10 cellular contexts compared by ENCODE assay signal in the genomic region with DNA sequence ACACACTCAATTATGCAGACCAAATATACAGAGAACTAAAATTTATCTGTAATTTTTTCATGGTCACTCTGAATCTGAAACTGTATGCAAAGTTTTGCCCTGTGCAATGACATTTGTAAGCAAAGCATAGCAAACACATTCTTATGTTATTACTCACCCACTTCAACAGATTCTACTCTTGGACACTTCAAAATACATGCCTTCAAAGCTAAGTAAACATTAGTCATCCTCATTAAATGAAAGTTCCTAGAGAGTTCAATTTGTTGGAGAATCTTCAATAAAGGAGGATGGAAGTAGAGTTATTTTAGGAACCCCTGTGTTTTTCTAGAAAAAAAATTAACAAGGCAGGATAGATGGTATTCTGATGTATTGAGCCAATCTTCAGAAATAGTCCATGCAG.
DNase-seq lines count a peak whose midpoint lies in the region; ATAC-seq and TF ChIP-seq lines count a peak whose summit lies in the region.
"Had no signal": no experiment of that assay in that cellular context is flagged by ENCODE, and none has a peak within 500 bp of the region (broad histone marks: within the 10 kb centered on the region; RNA-seq: fewer than 3 reads in every experiment).

No MANE protein-coding gene starts in this region.

- DNase-seq in HS-5 (ENCODE audit: low read depth) (peak; percentile 78), astrocyte of the spinal cord (ENCODE audit: low read depth, low spot score) (peak; percentile 89), HuH-7 (ENCODE audit: low spot score) (no peak), DMS153 treated with DMSO at 0.1 percent for 48 hours (lab: John Stamatoyannopoulos, UW; ENCODE audit: unreplicated experiment) (no peak), iPS-NIHi7 (ENCODE audit: extremely low spot score) (no peak)
- no peak for DNase-seq in effector memory CD4-positive, alpha-beta T cell
- DNase-seq: right cardiac atrium, tibial artery had no signal

- TF ChIP-seq CTCF in astrocyte of the spinal cord (IDR thresholded peaks at IDR 0.05; ENCODE audit: low read depth, low read length), result no peak
- no peak for TF ChIP-seq CTCF in neural cell (IDR thresholded peaks at IDR 0.05; ENCODE audit: poor library complexity, severe bottlenecking)

- peak overlapping the region; percentile 6 for H3K4me2 ChIP-seq in neural cell (ENCODE audit: low read length)

- H4K20me1 ChIP-seq in neural cell (ENCODE audit: insufficient read depth), result no peaks in the 10 kb centered on the region

- no peak overlapping the region for H3K27ac ChIP-seq in neural cell (ENCODE audit: low read length)
- H3K27ac ChIP-seq in effector memory CD4-positive, alpha-beta T cell (ENCODE audit: insufficient read depth, low read length, poor library complexity, severe bottlenecking), result no peak overlapping the region
- H3K27ac ChIP-seq: tibial artery had no signal

- peak; percentile 94 for ATAC-seq in GM18868 (IDR thresholded peaks at IDR 0.05; ENCODE audit: unreplicated experiment)
- ATAC-seq: right cardiac atrium had no signal

- H3K9me2 ChIP-seq in neural cell (ENCODE audit: insufficient read depth, low read length), result no peaks in the 10 kb centered on the region

- no peak overlapping the region for H2AFZ ChIP-seq in neural cell (ENCODE audit: low read depth, low read length)

- no peaks in the 10 kb centered on the region for H3K36me3 ChIP-seq in neural cell (ENCODE audit: insufficient read depth, low read length)
- H3K36me3 ChIP-seq in effector memory CD4-positive, alpha-beta T cell (ENCODE audit: control insufficient read depth, insufficient read depth, low read length), result no peaks in the 10 kb centered on the region
- H3K36me3 ChIP-seq: tibial artery had no signal

- no peak overlapping the region for H3K9ac ChIP-seq in neural cell (ENCODE audit: low read length)

- no peaks in the 10 kb centered on the region for H3K27me3 ChIP-seq in neural cell (ENCODE audit: insufficient read depth, low read depth, low read length)
- H3K27me3 ChIP-seq in effector memory CD4-positive, alpha-beta T cell (replicated peaks; ENCODE audit: control insufficient read depth, insufficient read depth, low read length, poor library complexity, severe bottlenecking), result no peaks in the 10 kb centered on the region
- H3K27me3 ChIP-seq: tibial artery had no signal

- in situ Hi-C loops in astrocyte of the spinal cord (cut with HindIII; ENCODE audit: low sequenced_read_pairs), result no loop called here

- no peak for TF ChIP-seq RAD21 in neural cell (conservative IDR thresholded peaks at IDR 0.05)

- no peaks in the 10 kb centered on the region for H3F3A ChIP-seq in neural cell (ENCODE audit: insufficient read depth, low read length, poor library complexity, severe bottlenecking)

- no peaks in the 10 kb centered on the region for H3K79me2 ChIP-seq in neural cell (replicated peaks; ENCODE audit: insufficient read depth, low read length)

- no peak for TF ChIP-seq EP300 in neural cell (conservative IDR thresholded peaks at IDR 0.05; ENCODE audit: poor library complexity, severe bottlenecking)

- H3K4me3 ChIP-seq in astrocyte of the spinal cord (ENCODE audit: low read depth, low read length), result no peak overlapping the region
- H3K4me3 ChIP-seq in neural cell (ENCODE audit: low read length), result no peak overlapping the region
- no peak overlapping the region for H3K4me3 ChIP-seq in effector memory CD4-positive, alpha-beta T cell (ENCODE audit: insufficient read depth, low read depth, low read length, poor library complexity, severe bottlenecking)
- H3K4me3 ChIP-seq: tibial artery had no signal

- H3K9me3 ChIP-seq in neural cell (ENCODE audit: low read length), result no peaks in the 10 kb centered on the region
- no peaks in the 10 kb centered on the region for H3K9me3 ChIP-seq in effector memory CD4-positive, alpha-beta T cell (ENCODE audit: control insufficient read depth, low read length)
- H3K9me3 ChIP-seq: tibial artery had no signal

- H3K4me1 ChIP-seq in effector memory CD4-positive, alpha-beta T cell (ENCODE audit: control insufficient read depth, insufficient read depth, low read length, poor library complexity, severe bottlenecking), result no peaks in the 10 kb centered on the region
- H3K4me1 ChIP-seq: tibial artery had no signal

TF ChIP-seq in neural cell, 6 proteins besides CTCF, POLR2A, EP300 and RAD21:
- TF ChIP-seq, protein P1, sequence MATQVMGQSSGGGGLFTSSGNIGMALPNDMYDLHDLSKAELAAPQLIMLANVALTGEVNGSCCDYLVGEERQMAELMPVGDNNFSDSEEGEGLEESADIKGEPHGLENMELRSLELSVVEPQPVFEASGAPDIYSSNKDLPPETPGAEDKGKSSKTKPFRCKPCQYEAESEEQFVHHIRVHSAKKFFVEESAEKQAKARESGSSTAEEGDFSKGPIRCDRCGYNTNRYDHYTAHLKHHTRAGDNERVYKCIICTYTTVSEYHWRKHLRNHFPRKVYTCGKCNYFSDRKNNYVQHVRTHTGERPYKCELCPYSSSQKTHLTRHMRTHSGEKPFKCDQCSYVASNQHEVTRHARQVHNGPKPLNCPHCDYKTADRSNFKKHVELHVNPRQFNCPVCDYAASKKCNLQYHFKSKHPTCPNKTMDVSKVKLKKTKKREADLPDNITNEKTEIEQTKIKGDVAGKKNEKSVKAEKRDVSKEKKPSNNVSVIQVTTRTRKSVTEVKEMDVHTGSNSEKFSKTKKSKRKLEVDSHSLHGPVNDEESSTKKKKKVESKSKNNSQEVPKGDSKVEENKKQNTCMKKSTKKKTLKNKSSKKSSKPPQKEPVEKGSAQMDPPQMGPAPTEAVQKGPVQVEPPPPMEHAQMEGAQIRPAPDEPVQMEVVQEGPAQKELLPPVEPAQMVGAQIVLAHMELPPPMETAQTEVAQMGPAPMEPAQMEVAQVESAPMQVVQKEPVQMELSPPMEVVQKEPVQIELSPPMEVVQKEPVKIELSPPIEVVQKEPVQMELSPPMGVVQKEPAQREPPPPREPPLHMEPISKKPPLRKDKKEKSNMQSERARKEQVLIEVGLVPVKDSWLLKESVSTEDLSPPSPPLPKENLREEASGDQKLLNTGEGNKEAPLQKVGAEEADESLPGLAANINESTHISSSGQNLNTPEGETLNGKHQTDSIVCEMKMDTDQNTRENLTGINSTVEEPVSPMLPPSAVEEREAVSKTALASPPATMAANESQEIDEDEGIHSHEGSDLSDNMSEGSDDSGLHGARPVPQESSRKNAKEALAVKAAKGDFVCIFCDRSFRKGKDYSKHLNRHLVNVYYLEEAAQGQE (IDR thresholded peaks at IDR 0.05; ENCODE audit: borderline replicate concordance), result no peak
- no peak for TF ChIP-seq SMC3 (conservative IDR thresholded peaks at IDR 0.05; ENCODE audit: poor library complexity)
- no peak for TF ChIP-seq TAF1 (IDR thresholded peaks at IDR 0.05; ENCODE audit: low read depth)
- no peak for TF ChIP-seq EZH2 (IDR thresholded peaks at IDR 0.05; ENCODE audit: borderline replicate concordance, insufficient read depth, low read length, poor library complexity, severe bottlenecking)
- TF ChIP-seq POLR2AphosphoS5 (IDR thresholded peaks at IDR 0.05), result no peak
- TF ChIP-seq MXI1 (conservative IDR thresholded peaks at IDR 0.05; ENCODE audit: poor library complexity, severe bottlenecking), result no peak

Comparison
In these comparisons a context has a peak if more than half of its experiments do, and no peak if none do; other contexts are left out.
1. DNase-seq: peak in HS-5 (single experiment) and astrocyte of the spinal cord (single experiment); none in effector memory CD4-positive, alpha-beta T cell (0 of 3), HuH-7 (single experiment), DMS153 treated with DMSO at 0.1 percent for 48 hours (single experiment) and iPS-NIHi7 (single experiment).